8 cellular contexts compared by ENCODE assay signal in the genomic region with DNA sequence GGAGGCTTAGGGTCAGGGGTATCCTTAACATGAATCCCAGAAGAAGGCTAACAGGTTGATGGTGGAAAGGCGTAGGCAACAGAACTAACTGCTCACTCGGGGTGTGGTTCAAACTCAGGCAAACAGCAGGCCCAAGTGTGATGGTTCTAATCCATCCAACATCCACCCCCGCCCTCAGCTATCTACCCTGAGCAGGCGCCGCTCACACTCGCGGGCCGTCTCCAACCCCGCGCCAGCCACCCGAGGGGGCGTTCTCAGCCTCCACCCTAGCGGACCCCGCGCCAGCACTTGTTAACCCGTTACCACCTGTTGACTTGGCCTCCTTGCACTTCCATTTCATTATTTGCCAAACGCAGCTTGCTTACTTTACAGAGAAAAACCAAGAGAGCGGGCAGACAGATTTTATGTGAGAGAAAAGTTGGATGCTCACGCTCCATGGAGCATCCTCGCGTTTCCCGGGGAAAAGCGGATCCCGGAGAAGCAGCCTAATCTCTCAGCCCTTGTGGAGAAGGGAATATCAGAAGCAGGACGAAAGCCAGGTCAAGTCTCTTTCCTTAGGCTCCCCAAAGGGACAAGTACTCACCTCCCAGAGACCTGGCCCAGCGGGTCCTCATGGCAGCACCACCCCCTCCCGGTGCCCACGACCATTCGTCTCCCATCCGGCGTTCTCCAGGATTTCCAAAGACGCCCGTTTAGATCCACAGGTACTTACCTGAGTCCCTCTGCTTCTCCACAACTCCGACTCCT. TPM values are rescaled to one million over a fixed set of nuclear protein-coding genes. Genes with fewer than 3 reads are reported as not detected.
DNase-seq lines count a peak whose midpoint lies in the region; ATAC-seq and TF ChIP-seq lines count a peak whose summit lies in the region.

No MANE protein-coding gene starts in this region.

- no peaks in the 10 kb centered on the region for H3K4me1 ChIP-seq in GM23248 (ENCODE audit: insufficient read depth)

- H3F3A ChIP-seq in GM23248 (ENCODE audit: insufficient read depth): no peaks in the 10 kb centered on the region

- H2AFZ ChIP-seq in GM23248: peak overlapping the region; percentile 71; the same call in 1 of the 2 replicates

- H3K27me3 Mint-ChIP-seq in T-helper 17 cell: peaks cover 59% of the 10 kb centered on the region

- peak overlapping the region; percentile 89 for H3K4me3 Mint-ChIP-seq in T-helper 17 cell

- no peak overlapping the region for H3K27ac Mint-ChIP-seq in T-helper 17 cell

- TF ChIP-seq CTCF in fibroblast of pulmonary artery (IDR thresholded peaks at IDR 0.05; ENCODE audit: low read length, missing control alignments) (no peak), omental fat pad (IDR thresholded peaks at IDR 0.05) (no peak)

- peaks cover 2% of the 10 kb centered on the region for H3K36me3 Mint-ChIP-seq in T-helper 17 cell (ENCODE audit: low read depth)

- H3K4me1 Mint-ChIP-seq in T-helper 17 cell: peaks cover 18% of the 10 kb centered on the region

- ATAC-seq in T-helper 17 cell (no peak), omental fat pad (ENCODE audit: low FRiP score) (peak; percentile 75), GM18511 (IDR thresholded peaks at IDR 0.05; ENCODE audit: unreplicated experiment) (no peak)

- no peaks in the 10 kb centered on the region for H3K36me3 ChIP-seq in GM23248 (ENCODE audit: low read depth)

- peak overlapping the region; percentile 67 for H3K4me2 ChIP-seq in GM23248 (ENCODE audit: unreplicated experiment)

- H3K4me3 ChIP-seq in GM23248 (peak overlapping the region; percentile 68; the same call in 1 of the 2 replicates), fibroblast of pulmonary artery (replicated peaks; ENCODE audit: low read depth, low read length) (peak overlapping the region; percentile 73)

- no peak overlapping the region for H3K9ac ChIP-seq in GM23248

- H3K27ac ChIP-seq in GM23248: no peak overlapping the region

- DNase-seq in GM23248: peak; percentile 3
- DNase-seq in T-helper 17 cell: no peak
- DNase-seq in fibroblast of pulmonary artery (ENCODE audit: low read depth): no peak
- no peak for DNase-seq in omental fat pad (ENCODE audit: low spot score)
- DNase-seq in activated CD4-positive, CD25-positive, alpha-beta regulatory T cell treated with anti-CD3 and anti-CD28 coated beads, Interleukin-2, amount 50 U/mL, for 72 hours: no peak
- DNase-seq in ACHN: no peak
- DNase-seq in NCI-H226: no peak

- H3K9me3 ChIP-seq in GM23248 (ENCODE audit: low read depth) (no peaks in the 10 kb centered on the region), T-helper 17 cell (ENCODE audit: control insufficient read depth, low read length, poor library complexity, severe bottlenecking) (no peaks in the 10 kb centered on the region)

- WGBS in GM23248 (ENCODE audit: low coverage in 1 of 2, low lambda C conversion rate in 2 of 2, missing lambda C conversion rate in 2 of 2), 2 experiments: 4 to 5% methylated on average over 34 of the region's 34 CpGs

- in situ Hi-C loops in GM23248 (cut with MboI): no loop called here
- in situ Hi-C loops in ACHN (cut with HindIII; ENCODE audit: low pct_ligation_motif_present, low pct_unique_long_range_greater_than_20kb, low sequenced_read_pairs): no loop called here

- no peaks in the 10 kb centered on the region for H4K20me1 ChIP-seq in GM23248 (ENCODE audit: insufficient read depth)

- no peaks in the 10 kb centered on the region for H3K79me2 ChIP-seq in GM23248 (ENCODE audit: insufficient read depth)

- no peaks in the 10 kb centered on the region; the same call in 1 of the 2 replicates for H3K9me2 ChIP-seq in GM23248 (ENCODE audit: insufficient read depth)

- H3K27me3 ChIP-seq in GM23248 (replicated peaks; ENCODE audit: insufficient read depth): peaks cover 63% of the 10 kb centered on the region

RNA-seq across cellular contexts. Expression of a gene that starts 0.8 kb away (rescaled TPM):
- not detected in 2 replicates for total RNA-seq in GM23248 (2014; rRNA removed; shearing (Covaris generic))
- 0.25 TPM in 1 of 2 replicates, not detected in the other for polyA plus RNA-seq in GM23248 (2016; fragmentation: Nextera tagmentation; extraction: Ambion mirVana)
- 10 to 100 TPM in 1 of 2 donors, under 1 TPM in 1; 0.45 to 26.1 TPM for total RNA-seq in T-helper 17 cell
- total RNA-seq in omental fat pad: 10 to 100 TPM in 3 of 4 donors, 1 to 10 TPM in 1; 8.7 to 26.1 (median 19.2) TPM

RNA-seq across cellular contexts. Expression of a gene that starts 58.5 kb away (rescaled TPM):
- total RNA-seq in GM23248 (2014; rRNA removed; shearing (Covaris generic)): not detected in 2 replicates
- polyA plus RNA-seq in GM23248 (2016; fragmentation: Nextera tagmentation; extraction: Ambion mirVana): not detected in 2 replicates
- total RNA-seq in T-helper 17 cell (1 to 10 TPM in 1 of 2 donors, under 1 TPM in 1; 0.70 to 6.5 TPM), omental fat pad (10 to 100 TPM in 3 of 4 donors, 1 to 10 TPM in 1; 8.0 to 79.6 (median 57.7) TPM)
